In the genomic region with DNA sequence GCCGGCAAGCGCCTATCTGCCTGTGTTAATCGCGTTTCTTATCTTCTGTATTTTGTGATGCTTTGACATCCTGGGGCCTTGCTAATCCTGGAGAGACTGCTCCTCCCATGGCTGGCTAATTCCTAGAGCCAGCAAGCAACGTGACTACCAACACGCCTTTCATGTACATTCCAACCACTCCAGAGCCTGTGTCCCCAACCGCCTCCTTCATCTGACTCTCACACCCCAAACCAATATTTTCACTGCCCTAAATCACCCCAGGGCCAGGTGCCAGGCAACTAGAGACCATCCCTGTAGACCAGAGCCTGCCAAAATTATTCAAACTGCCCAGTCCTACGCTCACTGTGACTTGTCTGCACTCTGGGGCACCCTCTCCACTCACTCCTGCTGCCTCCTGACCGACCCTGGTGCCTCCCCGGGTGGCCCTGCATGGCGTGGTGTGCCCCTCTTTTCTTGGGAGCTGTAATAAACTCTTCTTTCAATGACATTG, we compare ENCODE assay signal across 2 cellular contexts.
TF ChIP-seq lines count a peak whose summit lies in the region.

No MANE protein-coding gene starts in this region.

TF ChIP-seq in A549, 52 proteins besides CTCF, POLR2A, EP300 and RAD21:
- TF ChIP-seq HEYL (CRISPR knock-in tag; IDR thresholded peaks at IDR 0.05) (no peak), HOXA7 (CRISPR knock-in tag; IDR thresholded peaks at IDR 0.05) (no peak), MYC (IDR thresholded peaks at IDR 0.05; ENCODE audit: borderline replicate concordance, low read length) (no peak), TFCP2L1 (CRISPR knock-in tag; IDR thresholded peaks at IDR 0.05) (no peak), JUN (IDR thresholded peaks at IDR 0.05) (no peak), ZFP36 (IDR thresholded peaks at IDR 0.05; ENCODE audit: borderline replicate concordance, partially characterized antibody) (no peak), SREBF2 (IDR thresholded peaks at IDR 0.05) (no peak), MAFK (IDR thresholded peaks at IDR 0.05; ENCODE audit: partially characterized antibody) (no peak), HOXB5 (CRISPR knock-in tag; IDR thresholded peaks at IDR 0.05) (no peak), EHF (CRISPR knock-in tag; IDR thresholded peaks at IDR 0.05) (no peak), NPAS2 (CRISPR knock-in tag; IDR thresholded peaks at IDR 0.05; ENCODE audit: borderline replicate concordance) (no peak), NFE2L2 (conservative IDR thresholded peaks at IDR 0.05; ENCODE audit: low read length) (no peak)
- TF ChIP-seq, protein P1, sequence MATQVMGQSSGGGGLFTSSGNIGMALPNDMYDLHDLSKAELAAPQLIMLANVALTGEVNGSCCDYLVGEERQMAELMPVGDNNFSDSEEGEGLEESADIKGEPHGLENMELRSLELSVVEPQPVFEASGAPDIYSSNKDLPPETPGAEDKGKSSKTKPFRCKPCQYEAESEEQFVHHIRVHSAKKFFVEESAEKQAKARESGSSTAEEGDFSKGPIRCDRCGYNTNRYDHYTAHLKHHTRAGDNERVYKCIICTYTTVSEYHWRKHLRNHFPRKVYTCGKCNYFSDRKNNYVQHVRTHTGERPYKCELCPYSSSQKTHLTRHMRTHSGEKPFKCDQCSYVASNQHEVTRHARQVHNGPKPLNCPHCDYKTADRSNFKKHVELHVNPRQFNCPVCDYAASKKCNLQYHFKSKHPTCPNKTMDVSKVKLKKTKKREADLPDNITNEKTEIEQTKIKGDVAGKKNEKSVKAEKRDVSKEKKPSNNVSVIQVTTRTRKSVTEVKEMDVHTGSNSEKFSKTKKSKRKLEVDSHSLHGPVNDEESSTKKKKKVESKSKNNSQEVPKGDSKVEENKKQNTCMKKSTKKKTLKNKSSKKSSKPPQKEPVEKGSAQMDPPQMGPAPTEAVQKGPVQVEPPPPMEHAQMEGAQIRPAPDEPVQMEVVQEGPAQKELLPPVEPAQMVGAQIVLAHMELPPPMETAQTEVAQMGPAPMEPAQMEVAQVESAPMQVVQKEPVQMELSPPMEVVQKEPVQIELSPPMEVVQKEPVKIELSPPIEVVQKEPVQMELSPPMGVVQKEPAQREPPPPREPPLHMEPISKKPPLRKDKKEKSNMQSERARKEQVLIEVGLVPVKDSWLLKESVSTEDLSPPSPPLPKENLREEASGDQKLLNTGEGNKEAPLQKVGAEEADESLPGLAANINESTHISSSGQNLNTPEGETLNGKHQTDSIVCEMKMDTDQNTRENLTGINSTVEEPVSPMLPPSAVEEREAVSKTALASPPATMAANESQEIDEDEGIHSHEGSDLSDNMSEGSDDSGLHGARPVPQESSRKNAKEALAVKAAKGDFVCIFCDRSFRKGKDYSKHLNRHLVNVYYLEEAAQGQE (IDR thresholded peaks at IDR 0.05) = no peak
- TF ChIP-seq, protein P2, sequence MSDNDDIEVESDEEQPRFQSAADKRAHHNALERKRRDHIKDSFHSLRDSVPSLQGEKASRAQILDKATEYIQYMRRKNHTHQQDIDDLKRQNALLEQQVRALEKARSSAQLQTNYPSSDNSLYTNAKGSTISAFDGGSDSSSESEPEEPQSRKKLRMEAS (IDR thresholded peaks at IDR 0.05) = no peak

TF ChIP-seq in H1, 55 proteins besides CTCF, POLR2A, EP300 and RAD21:
- no peak for TF ChIP-seq EGR1 (IDR thresholded peaks at IDR 0.05; ENCODE audit: borderline replicate concordance, low read depth, low read length)
- no peak for TF ChIP-seq EZH2 (IDR thresholded peaks at IDR 0.05; ENCODE audit: low read depth, low read length, severe bottlenecking)
- TF ChIP-seq TAF1 (IDR thresholded peaks at IDR 0.05; ENCODE audit: low read depth, low read length) = no peak
- TF ChIP-seq, protein P3, sequence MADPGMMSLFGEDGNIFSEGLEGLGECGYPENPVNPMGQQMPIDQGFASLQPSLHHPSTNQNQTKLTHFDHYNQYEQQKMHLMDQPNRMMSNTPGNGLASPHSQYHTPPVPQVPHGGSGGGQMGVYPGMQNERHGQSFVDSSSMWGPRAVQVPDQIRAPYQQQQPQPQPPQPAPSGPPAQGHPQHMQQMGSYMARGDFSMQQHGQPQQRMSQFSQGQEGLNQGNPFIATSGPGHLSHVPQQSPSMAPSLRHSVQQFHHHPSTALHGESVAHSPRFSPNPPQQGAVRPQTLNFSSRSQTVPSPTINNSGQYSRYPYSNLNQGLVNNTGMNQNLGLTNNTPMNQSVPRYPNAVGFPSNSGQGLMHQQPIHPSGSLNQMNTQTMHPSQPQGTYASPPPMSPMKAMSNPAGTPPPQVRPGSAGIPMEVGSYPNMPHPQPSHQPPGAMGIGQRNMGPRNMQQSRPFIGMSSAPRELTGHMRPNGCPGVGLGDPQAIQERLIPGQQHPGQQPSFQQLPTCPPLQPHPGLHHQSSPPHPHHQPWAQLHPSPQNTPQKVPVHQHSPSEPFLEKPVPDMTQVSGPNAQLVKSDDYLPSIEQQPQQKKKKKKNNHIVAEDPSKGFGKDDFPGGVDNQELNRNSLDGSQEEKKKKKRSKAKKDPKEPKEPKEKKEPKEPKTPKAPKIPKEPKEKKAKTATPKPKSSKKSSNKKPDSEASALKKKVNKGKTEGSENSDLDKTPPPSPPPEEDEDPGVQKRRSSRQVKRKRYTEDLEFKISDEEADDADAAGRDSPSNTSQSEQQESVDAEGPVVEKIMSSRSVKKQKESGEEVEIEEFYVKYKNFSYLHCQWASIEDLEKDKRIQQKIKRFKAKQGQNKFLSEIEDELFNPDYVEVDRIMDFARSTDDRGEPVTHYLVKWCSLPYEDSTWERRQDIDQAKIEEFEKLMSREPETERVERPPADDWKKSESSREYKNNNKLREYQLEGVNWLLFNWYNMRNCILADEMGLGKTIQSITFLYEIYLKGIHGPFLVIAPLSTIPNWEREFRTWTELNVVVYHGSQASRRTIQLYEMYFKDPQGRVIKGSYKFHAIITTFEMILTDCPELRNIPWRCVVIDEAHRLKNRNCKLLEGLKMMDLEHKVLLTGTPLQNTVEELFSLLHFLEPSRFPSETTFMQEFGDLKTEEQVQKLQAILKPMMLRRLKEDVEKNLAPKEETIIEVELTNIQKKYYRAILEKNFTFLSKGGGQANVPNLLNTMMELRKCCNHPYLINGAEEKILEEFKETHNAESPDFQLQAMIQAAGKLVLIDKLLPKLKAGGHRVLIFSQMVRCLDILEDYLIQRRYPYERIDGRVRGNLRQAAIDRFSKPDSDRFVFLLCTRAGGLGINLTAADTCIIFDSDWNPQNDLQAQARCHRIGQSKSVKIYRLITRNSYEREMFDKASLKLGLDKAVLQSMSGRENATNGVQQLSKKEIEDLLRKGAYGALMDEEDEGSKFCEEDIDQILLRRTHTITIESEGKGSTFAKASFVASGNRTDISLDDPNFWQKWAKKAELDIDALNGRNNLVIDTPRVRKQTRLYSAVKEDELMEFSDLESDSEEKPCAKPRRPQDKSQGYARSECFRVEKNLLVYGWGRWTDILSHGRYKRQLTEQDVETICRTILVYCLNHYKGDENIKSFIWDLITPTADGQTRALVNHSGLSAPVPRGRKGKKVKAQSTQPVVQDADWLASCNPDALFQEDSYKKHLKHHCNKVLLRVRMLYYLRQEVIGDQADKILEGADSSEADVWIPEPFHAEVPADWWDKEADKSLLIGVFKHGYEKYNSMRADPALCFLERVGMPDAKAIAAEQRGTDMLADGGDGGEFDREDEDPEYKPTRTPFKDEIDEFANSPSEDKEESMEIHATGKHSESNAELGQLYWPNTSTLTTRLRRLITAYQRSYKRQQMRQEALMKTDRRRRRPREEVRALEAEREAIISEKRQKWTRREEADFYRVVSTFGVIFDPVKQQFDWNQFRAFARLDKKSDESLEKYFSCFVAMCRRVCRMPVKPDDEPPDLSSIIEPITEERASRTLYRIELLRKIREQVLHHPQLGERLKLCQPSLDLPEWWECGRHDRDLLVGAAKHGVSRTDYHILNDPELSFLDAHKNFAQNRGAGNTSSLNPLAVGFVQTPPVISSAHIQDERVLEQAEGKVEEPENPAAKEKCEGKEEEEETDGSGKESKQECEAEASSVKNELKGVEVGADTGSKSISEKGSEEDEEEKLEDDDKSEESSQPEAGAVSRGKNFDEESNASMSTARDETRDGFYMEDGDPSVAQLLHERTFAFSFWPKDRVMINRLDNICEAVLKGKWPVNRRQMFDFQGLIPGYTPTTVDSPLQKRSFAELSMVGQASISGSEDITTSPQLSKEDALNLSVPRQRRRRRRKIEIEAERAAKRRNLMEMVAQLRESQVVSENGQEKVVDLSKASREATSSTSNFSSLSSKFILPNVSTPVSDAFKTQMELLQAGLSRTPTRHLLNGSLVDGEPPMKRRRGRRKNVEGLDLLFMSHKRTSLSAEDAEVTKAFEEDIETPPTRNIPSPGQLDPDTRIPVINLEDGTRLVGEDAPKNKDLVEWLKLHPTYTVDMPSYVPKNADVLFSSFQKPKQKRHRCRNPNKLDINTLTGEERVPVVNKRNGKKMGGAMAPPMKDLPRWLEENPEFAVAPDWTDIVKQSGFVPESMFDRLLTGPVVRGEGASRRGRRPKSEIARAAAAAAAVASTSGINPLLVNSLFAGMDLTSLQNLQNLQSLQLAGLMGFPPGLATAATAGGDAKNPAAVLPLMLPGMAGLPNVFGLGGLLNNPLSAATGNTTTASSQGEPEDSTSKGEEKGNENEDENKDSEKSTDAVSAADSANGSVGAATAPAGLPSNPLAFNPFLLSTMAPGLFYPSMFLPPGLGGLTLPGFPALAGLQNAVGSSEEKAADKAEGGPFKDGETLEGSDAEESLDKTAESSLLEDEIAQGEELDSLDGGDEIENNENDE (IDR thresholded peaks at IDR 0.05; ENCODE audit: insufficient replicate concordance, low read length) = no peak
- TF ChIP-seq NANOG (IDR thresholded peaks at IDR 0.05; ENCODE audit: insufficient read depth, low read depth, low read length, poor library complexity, severe bottlenecking) = no peak
- TF ChIP-seq, protein P2 (IDR thresholded peaks at IDR 0.05) = no peak
- no peak for TF ChIP-seq CBX8 (IDR thresholded peaks at IDR 0.05; ENCODE audit: borderline replicate concordance, low read depth, low read length)
- no peak for TF ChIP-seq BRCA1 (IDR thresholded peaks at IDR 0.05; ENCODE audit: low read depth, low read length)
- TF ChIP-seq, protein P4, sequence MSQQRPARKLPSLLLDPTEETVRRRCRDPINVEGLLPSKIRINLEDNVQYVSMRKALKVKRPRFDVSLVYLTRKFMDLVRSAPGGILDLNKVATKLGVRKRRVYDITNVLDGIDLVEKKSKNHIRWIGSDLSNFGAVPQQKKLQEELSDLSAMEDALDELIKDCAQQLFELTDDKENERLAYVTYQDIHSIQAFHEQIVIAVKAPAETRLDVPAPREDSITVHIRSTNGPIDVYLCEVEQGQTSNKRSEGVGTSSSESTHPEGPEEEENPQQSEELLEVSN (IDR thresholded peaks at IDR 0.05) = no peak
- TF ChIP-seq, protein P5, sequence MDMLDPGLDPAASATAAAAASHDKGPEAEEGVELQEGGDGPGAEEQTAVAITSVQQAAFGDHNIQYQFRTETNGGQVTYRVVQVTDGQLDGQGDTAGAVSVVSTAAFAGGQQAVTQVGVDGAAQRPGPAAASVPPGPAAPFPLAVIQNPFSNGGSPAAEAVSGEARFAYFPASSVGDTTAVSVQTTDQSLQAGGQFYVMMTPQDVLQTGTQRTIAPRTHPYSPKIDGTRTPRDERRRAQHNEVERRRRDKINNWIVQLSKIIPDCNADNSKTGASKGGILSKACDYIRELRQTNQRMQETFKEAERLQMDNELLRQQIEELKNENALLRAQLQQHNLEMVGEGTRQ (IDR thresholded peaks at IDR 0.05; ENCODE audit: low read length) = no peak
- TF ChIP-seq KDM4A (IDR thresholded peaks at IDR 0.05; ENCODE audit: low read depth, low read length, severe bottlenecking) = no peak
- TF ChIP-seq PHF8 (conservative IDR thresholded peaks at IDR 0.05; ENCODE audit: low read depth, low read length) = no peak
- TF ChIP-seq CTBP2 (IDR thresholded peaks at IDR 0.05; ENCODE audit: borderline replicate concordance, insufficient read depth, insufficient read length, low read length) = no peak
- no peak for TF ChIP-seq NRF1 (IDR thresholded peaks at IDR 0.05; ENCODE audit: low read depth, low read length)
- TF ChIP-seq ZNF274 (IDR thresholded peaks at IDR 0.05; ENCODE audit: borderline replicate concordance, extremely low read depth, low read length) = no peak
